ENCODE assay signal across 18 cellular contexts in genomic region chr12:25202139-25202538, GRCh38. TPM values are rescaled to one million over a fixed set of nuclear protein-coding genes. Genes with fewer than 3 reads are reported as not detected.
"Had no signal": no experiment of that assay in that cellular context is flagged by ENCODE, and none has a peak within 500 bp of the region (broad histone marks: within the 10 kb centered on the region; RNA-seq: fewer than 3 reads in every experiment).

No MANE protein-coding gene starts in this region.

- H3K9me3 ChIP-seq: ovary, tibial artery had no signal

- H3K4me2 ChIP-seq: neural progenitor cell had no signal

- H3K4me1 ChIP-seq: foreskin keratinocyte, neural progenitor cell had no signal

- H3K4me3 ChIP-seq: neural progenitor cell, ovary, tibial artery had no signal

- H3K27ac ChIP-seq: brain microvascular endothelial cell, foreskin keratinocyte, neural progenitor cell, ovary, tibial artery had no signal

- H3K27me3 ChIP-seq: brain microvascular endothelial cell, foreskin keratinocyte, neural progenitor cell, ovary, tibial artery had no signal

- H3K27ac Mint-ChIP-seq: activated T-helper 2 cell treated with anti-CD3 and anti-CD28 coated beads, Interferon-gamma antibody, Interleukin-2, Interleukin-4, amounts not matched to agents 10 μg/mL and 5 μg/mL and 100 μg/mL, durations not matched to agents 14 hours and 24 hours and 36 hours; neural progenitor cell; stimulated activated memory B cell treated with anti-CD40 and anti-IgM and Interleukin-4, amounts not matched to agents 10 μg/mL and 1 μg/mL and 100 μg/mL, for 72 hours; T-helper 2 cell treated with Interferon-gamma antibody and Interleukin-4, amounts not matched to agents 5 μg/mL and 100 μg/mL, for 36 hours had no signal

- ATAC-seq: foreskin keratinocyte; stimulated activated memory B cell treated with anti-CD40 and anti-IgM and Interleukin-4, amounts not matched to agents 10 μg/mL and 1 μg/mL and 100 μg/mL, for 72 hours had no signal

- H3K4me3 Mint-ChIP-seq: neural progenitor cell; stimulated activated memory B cell treated with anti-CD40 and anti-IgM and Interleukin-4, amounts not matched to agents 10 μg/mL and 1 μg/mL and 100 μg/mL, for 72 hours; T-helper 2 cell treated with Interferon-gamma antibody and Interleukin-4, amounts not matched to agents 5 μg/mL and 100 μg/mL, for 36 hours had no signal

- H3K27me3 Mint-ChIP-seq: stimulated activated memory B cell treated with anti-CD40 and anti-IgM and Interleukin-4, amounts not matched to agents 10 μg/mL and 1 μg/mL and 100 μg/mL, for 72 hours had no signal

- H3K9ac ChIP-seq: neural progenitor cell had no signal

- H3K4me1 Mint-ChIP-seq: neural progenitor cell had no signal

- FAIRE-seq: urothelium cell line had no signal

- H3K9me3 Mint-ChIP-seq: activated T-helper 2 cell treated with anti-CD3 and anti-CD28 coated beads, Interferon-gamma antibody, Interleukin-2, Interleukin-4, amounts not matched to agents 10 μg/mL and 5 μg/mL and 100 μg/mL, durations not matched to agents 14 hours and 24 hours and 36 hours; neural progenitor cell; stimulated activated memory B cell treated with anti-CD40 and anti-IgM and Interleukin-4, amounts not matched to agents 10 μg/mL and 1 μg/mL and 100 μg/mL, for 72 hours; T-helper 2 cell treated with Interferon-gamma antibody and Interleukin-4, amounts not matched to agents 5 μg/mL and 100 μg/mL, for 36 hours had no signal

- H3K36me3 ChIP-seq: brain microvascular endothelial cell, ovary had no signal

- H2AFZ ChIP-seq: neural progenitor cell had no signal

- DNase-seq: activated CD4-positive, alpha-beta T cell treated with anti-CD3 and anti-CD28 coated beads, Interleukin-2, amount 50 U/mL, for 1 hour; activated CD4-positive, CD25-positive, alpha-beta regulatory T cell; activated CD8-positive, alpha-beta memory T cell treated with anti-CD3 and anti-CD28 coated beads for 24 hours; activated naive CD4-positive, alpha-beta T cell treated with anti-CD3 and anti-CD28 coated beads, Interleukin-2, amount 50 U/mL, for 16 hours; brain microvascular endothelial cell; cortex of kidney; effector CD8-positive, alpha-beta T cell; foreskin keratinocyte; glutamatergic neuron; hypothalamus; ovary; tibial artery had no signal

RNA-seq across cellular contexts. Expression of gene DNAI7, which starts 7.2 kb away (rescaled TPM):
- total RNA-seq: activated T-helper 2 cell treated with anti-CD3 and anti-CD28 coated beads, Interferon-gamma antibody, Interleukin-2, Interleukin-4, amounts not matched to agents 10 μg/mL and 5 μg/mL and 100 μg/mL, durations not matched to agents 14 hours and 24 hours and 36 hours; kidney epithelial cell had no signal
